ENCODE assay signal across 11 cellular contexts in genomic region chr16:57134982-57135381, GRCh38. TPM values are rescaled to one million over a fixed set of nuclear protein-coding genes. Genes with fewer than 3 reads are reported as not detected.
DNase-seq lines count a peak whose midpoint lies in the region; ATAC-seq and TF ChIP-seq lines count a peak whose summit lies in the region.
"Had no signal": no experiment of that assay in that cellular context is flagged by ENCODE, and none has a peak within 500 bp of the region (broad histone marks: within the 10 kb centered on the region; RNA-seq: fewer than 3 reads in every experiment).

No MANE protein-coding gene starts in this region.

- no peak overlapping the region for H3K9ac ChIP-seq in H9 (ENCODE audit: extremely low read depth, insufficient read length, low read length)

- no peak overlapping the region for H4K5ac ChIP-seq in H9 (ENCODE audit: insufficient read length, low read depth, low read length)

- WGBS in H9 (ENCODE audit: extremely low coverage, insufficient read length, low lambda C conversion rate) = no CpG with 5 or more reads among the region's 2 CpGs

- H3K4me3 Mint-ChIP-seq in activated naive CD8-positive, alpha-beta T cell treated with anti-CD3 and anti-CD28 coated beads for 36 hours = peak overlapping the region; percentile 66
- H3K4me3 Mint-ChIP-seq in H9 = no peak overlapping the region

- no peak overlapping the region for H4K8ac ChIP-seq in H9 (replicated peaks; ENCODE audit: insufficient read length, low read depth, low read length)

- H3K4me2 ChIP-seq in H9 (ENCODE audit: insufficient read depth, insufficient read length, low read length) = no peak overlapping the region

- DNase-seq in NCI-H1417 (lab: John Stamatoyannopoulos, UW) (peak in 2 of 3 experiments; percentile 17 to 40), NCI-H1417 treated with DMSO at 0.1 percent for 48 hours (lab: John Stamatoyannopoulos, UW) (no peak), RPMI8226 (peak; percentile 71), H9 (no peak)
- DNase-seq in activated naive CD8-positive, alpha-beta T cell treated with anti-CD3 and anti-CD28 coated beads for 36 hours = no peak
- DNase-seq in stimulated activated CD4-positive, alpha-beta T cell treated with anti-CD3 and anti-CD28 coated beads, Interleukin-4, amount 100 ng/mL, for 1 hour = peak; percentile 18
- DNase-seq: hypothalamus, NCI-H1436 treated with DMSO at 0.1 percent for 48 hours had no signal

- no peak overlapping the region for H2BK5ac ChIP-seq in H9 (ENCODE audit: insufficient read length, low read length)

- H2AK5ac ChIP-seq in H9 (ENCODE audit: insufficient read length, low read length) = no peak overlapping the region

- peaks cover 59% of the 10 kb centered on the region for H3K4me1 Mint-ChIP-seq in activated naive CD8-positive, alpha-beta T cell treated with anti-CD3 and anti-CD28 coated beads for 36 hours
- H3K4me1 Mint-ChIP-seq in H9 = peaks cover 0 to 16% of the 10 kb centered on the region in 2 experiments; a peak in 3 of 4 replicates

- H3K4me1 ChIP-seq in H9 (ENCODE audit: insufficient read depth, low read length) = no peaks in the 10 kb centered on the region

- no peaks in the 10 kb centered on the region for H3K27me3 ChIP-seq in H9 (ENCODE audit: insufficient read depth, low read length)

- no peak overlapping the region for H3T11ph ChIP-seq in H9 (ENCODE audit: low read length)

- H2BK15ac ChIP-seq in H9 (ENCODE audit: low read depth, low read length) = no peak overlapping the region

- no peak overlapping the region for H3K27ac ChIP-seq in H9 (ENCODE audit: insufficient read length, low read depth, low read length)
- H3K27ac ChIP-seq: 22Rv1 had no signal

- no peak overlapping the region for H3K14ac ChIP-seq in H9 (ENCODE audit: insufficient read depth, low read length)

- no peaks in the 10 kb centered on the region for H3K79me2 ChIP-seq in H9 (ENCODE audit: insufficient read depth, low read length)

- H3K56ac ChIP-seq in H9 (ENCODE audit: insufficient read length, low read depth, low read length) = no peak overlapping the region

- no peak for TF ChIP-seq CTCF in H9 (conservative IDR thresholded peaks at IDR 0.05)

- H4K20me1 ChIP-seq in H9 (ENCODE audit: control insufficient read depth, insufficient read depth, insufficient read length) = no peaks in the 10 kb centered on the region

- no peak overlapping the region for H4K91ac ChIP-seq in H9 (ENCODE audit: insufficient read length, low read depth, low read length)

- no peak overlapping the region for H3K4ac ChIP-seq in H9 (ENCODE audit: low read depth, low read length)

- peak overlapping the region; percentile 89 for H3K27ac Mint-ChIP-seq in activated naive CD8-positive, alpha-beta T cell treated with anti-CD3 and anti-CD28 coated beads for 36 hours
- no peak overlapping the region for H3K27ac Mint-ChIP-seq in H9

- H3K23ac ChIP-seq in H9 (ENCODE audit: insufficient read length, low read depth, low read length) = no peak overlapping the region

- no peaks in the 10 kb centered on the region for H3K9me3 ChIP-seq in H9 (ENCODE audit: control insufficient read depth, low read depth, low read length)

- H3K18ac ChIP-seq in H9 (ENCODE audit: insufficient read length, low read depth, low read length) = no peak overlapping the region

- no peak overlapping the region for H2BK20ac ChIP-seq in H9 (ENCODE audit: low read depth, low read length, poor library complexity, severe bottlenecking)

- H2AFZ ChIP-seq in H9 (ENCODE audit: low read length) = no peak overlapping the region

- H3K23me2 ChIP-seq in H9 (ENCODE audit: insufficient read length, low read depth, low read length, poor library complexity, severe bottlenecking) = no peaks in the 10 kb centered on the region

- ATAC-seq in HG03571 (IDR thresholded peaks at IDR 0.05; ENCODE audit: unreplicated experiment) = no peak
- no peak for ATAC-seq in HG03175 (IDR thresholded peaks at IDR 0.05; ENCODE audit: unreplicated experiment)

- no peak overlapping the region for H2BK120ac ChIP-seq in H9 (ENCODE audit: low read depth, low read length, poor library complexity, severe bottlenecking)

- H3K27me3 Mint-ChIP-seq in activated naive CD8-positive, alpha-beta T cell treated with anti-CD3 and anti-CD28 coated beads for 36 hours = no peaks in the 10 kb centered on the region
- H3K27me3 Mint-ChIP-seq in H9 (ENCODE audit: low read depth) = no peaks in the 10 kb centered on the region

- no peaks in the 10 kb centered on the region for H3K9me3 Mint-ChIP-seq in activated naive CD8-positive, alpha-beta T cell treated with anti-CD3 and anti-CD28 coated beads for 36 hours
- H3K9me3 Mint-ChIP-seq in H9 = no peaks in the 10 kb centered on the region

- peaks cover 4% of the 10 kb centered on the region for H3K36me3 Mint-ChIP-seq in activated naive CD8-positive, alpha-beta T cell treated with anti-CD3 and anti-CD28 coated beads for 36 hours
- no peaks in the 10 kb centered on the region for H3K36me3 Mint-ChIP-seq in H9 (ENCODE audit: insufficient read depth in 1 of 3, low read depth in 3 of 3)

- H3K79me1 ChIP-seq in H9 (ENCODE audit: insufficient read depth, low read depth, low read length, poor library complexity, severe bottlenecking) = no peaks in the 10 kb centered on the region

- H2BK12ac ChIP-seq in H9 (ENCODE audit: insufficient read length, low read depth, low read length) = no peak overlapping the region

RNA-seq across cellular contexts. Expression of gene CPNE2, which starts 42.6 kb away (rescaled TPM):
- total RNA-seq in activated naive CD8-positive, alpha-beta T cell treated with anti-CD3 and anti-CD28 coated beads for 36 hours = 10 to 100 TPM; 10.4 TPM
- total RNA-seq in H9 (2021) = 8.0 and 8.1 TPM in 2 replicates

RNA-seq across cellular contexts. Expression of gene PSME3IP1, which starts 50.9 kb away (rescaled TPM):
- total RNA-seq in activated naive CD8-positive, alpha-beta T cell treated with anti-CD3 and anti-CD28 coated beads for 36 hours = 100 to 1,000 TPM; 109 to 117 TPM
- total RNA-seq in H9 (2021) = 102 and 103 TPM in 2 replicates

RNA-seq across cellular contexts. Expression of gene RSPRY1, which starts 51.1 kb away (rescaled TPM):
- 10 to 100 TPM; 27.2 to 30.5 TPM for total RNA-seq in activated naive CD8-positive, alpha-beta T cell treated with anti-CD3 and anti-CD28 coated beads for 36 hours
- 34.4 and 36.1 TPM in 2 replicates for total RNA-seq in H9 (2021)

Comparison
In these comparisons a context has a peak if more than half of its experiments do, and no peak if none do; other contexts are left out.
1. DNase-seq: peak in NCI-H1417 (2 of 3), RPMI8226 (single experiment) and stimulated activated CD4-positive, alpha-beta T cell treated with anti-CD3 and anti-CD28 coated beads, Interleukin-4, amount 100 ng/mL, for 1 hour (single experiment); none in NCI-H1417 treated with DMSO at 0.1 percent for 48 hours (single experiment), activated naive CD8-positive, alpha-beta T cell treated with anti-CD3 and anti-CD28 coated beads for 36 hours (single experiment) and H9 (single experiment).